ENCODE assay signal across 26 cellular contexts in the genomic region with DNA sequence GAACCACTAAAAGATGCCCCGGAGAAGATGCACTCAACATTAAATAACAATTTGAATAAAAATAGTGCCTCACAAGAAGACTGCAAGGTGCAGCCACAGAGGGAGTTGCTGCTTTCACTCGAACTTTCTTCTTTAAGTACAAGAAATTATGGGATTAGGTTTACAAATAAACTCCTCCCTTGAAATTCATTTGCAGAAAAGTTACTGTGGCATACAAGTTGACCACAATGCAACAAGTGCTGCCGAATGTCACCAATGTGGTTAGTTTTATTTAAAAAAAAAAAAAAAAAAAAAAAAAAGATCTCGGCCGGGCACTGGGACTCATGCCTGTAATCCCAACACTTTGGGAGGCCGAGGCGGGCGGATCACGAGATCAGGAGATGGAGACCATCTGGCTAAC.
"Had no signal": no experiment of that assay in that cellular context is flagged by ENCODE, and none has a peak within 500 bp of the region (broad histone marks: within the 10 kb centered on the region; RNA-seq: fewer than 3 reads in every experiment).

No MANE protein-coding gene starts in this region.

- H3K27me3 Mint-ChIP-seq: activated CD4-positive, alpha-beta memory T cell treated with anti-CD3 and anti-CD28 coated beads for 36 hours; activated CD4-positive, alpha-beta T cell treated with anti-CD3 and anti-CD28 coated beads for 36 hours; activated naive CD8-positive, alpha-beta T cell; activated T-cell treated with anti-CD3 and anti-CD28 coated beads, Interleukin-2, amount 50 U/mL, for 24 hours; central memory CD8-positive, alpha-beta T cell; dendritic cell treated with granulocyte-macrophage colony-stimulating factor and Interleukin-4, amounts not matched to agents 40 ng/mL and 50 ng/mL, for 4 days had no signal

- ATAC-seq: activated CD4-positive, alpha-beta T cell treated with anti-CD3 and anti-CD28 coated beads for 36 hours; activated CD8-positive, alpha-beta T cell treated with anti-CD3 and anti-CD28 coated beads, Interleukin-2, amount 10 ng/mL, durations not matched to agents 7 days and 5 days; activated T-cell treated with anti-CD3 and anti-CD28 coated beads, Interleukin-2, amount 50 U/mL, for 72 hours had no signal

- H3K27ac Mint-ChIP-seq: activated CD4-positive, alpha-beta memory T cell treated with anti-CD3 and anti-CD28 coated beads for 36 hours; activated CD4-positive, alpha-beta T cell treated with anti-CD3 and anti-CD28 coated beads for 36 hours; activated CD4-positive, alpha-beta T cell treated with anti-CD3 and anti-CD28 coated beads, Interleukin-2, amount 10 ng/mL, durations not matched to agents 24 days and 14 days; activated CD8-positive, alpha-beta T cell treated with anti-CD3 and anti-CD28 coated beads, Interleukin-2, amount 10 ng/mL, durations not matched to agents 7 days and 5 days; activated naive CD8-positive, alpha-beta T cell; activated T-cell treated with anti-CD3 and anti-CD28 coated beads, Interleukin-2, amount 50 U/mL, for 24 hours; activated T-cell treated with anti-CD3 and anti-CD28 coated beads, Interleukin-2, amount 50 U/mL, for 72 hours; dendritic cell treated with granulocyte-macrophage colony-stimulating factor and Interleukin-4, amounts not matched to agents 40 ng/mL and 50 ng/mL, for 4 days had no signal

- H3K36me3 ChIP-seq: brain microvascular endothelial cell, esophagus muscularis mucosa had no signal

- H3K9me3 Mint-ChIP-seq: activated CD4-positive, alpha-beta memory T cell treated with anti-CD3 and anti-CD28 coated beads for 36 hours; activated CD4-positive, alpha-beta T cell treated with anti-CD3 and anti-CD28 coated beads, Interleukin-2, amount 10 ng/mL, durations not matched to agents 24 days and 14 days; activated T-cell treated with anti-CD3 and anti-CD28 coated beads, Interleukin-2, amount 50 U/mL, for 24 hours; activated T-cell treated with anti-CD3 and anti-CD28 coated beads, Interleukin-2, amount 50 U/mL, for 72 hours; central memory CD8-positive, alpha-beta T cell; dendritic cell treated with granulocyte-macrophage colony-stimulating factor and Interleukin-4, amounts not matched to agents 40 ng/mL and 50 ng/mL, for 4 days had no signal

- H3K27me3 ChIP-seq: brain microvascular endothelial cell, dorsolateral prefrontal cortex, esophagus muscularis mucosa had no signal

- H3K36me3 Mint-ChIP-seq: activated CD4-positive, alpha-beta memory T cell treated with anti-CD3 and anti-CD28 coated beads for 36 hours; activated naive CD8-positive, alpha-beta T cell had no signal

- H3K4me3 ChIP-seq: coronary artery, dorsolateral prefrontal cortex, esophagus muscularis mucosa had no signal

- H3K9me3 ChIP-seq: esophagus muscularis mucosa had no signal

- DNase-seq: activated CD4-positive, alpha-beta memory T cell treated with anti-CD3 and anti-CD28 coated beads for 36 hours; activated CD4-positive, alpha-beta T cell treated with anti-CD3 and anti-CD28 coated beads for 36 hours; activated CD4-positive, alpha-beta T cell treated with anti-CD3 and anti-CD28 coated beads, Interleukin-2, amount 10 ng/mL, durations not matched to agents 24 days and 14 days; activated CD4-positive, CD25-positive, alpha-beta regulatory T cell; activated CD4-positive, CD25-positive, alpha-beta regulatory T cell treated with anti-CD3 and anti-CD28 coated beads, Interleukin-2, amount 50 U/mL, for 72 hours; activated CD8-positive, alpha-beta memory T cell treated with anti-CD3 and anti-CD28 coated beads, Interleukin-2, amount 50 U/mL, for 48 hours; activated CD8-positive, alpha-beta T cell treated with anti-CD3 and anti-CD28 coated beads, Interleukin-2, amount 10 ng/mL, durations not matched to agents 7 days and 5 days; activated gamma-delta T cell treated with Interleukin-2 at 50 U/mL for 16 hours; activated naive CD4-positive, alpha-beta T cell treated with anti-CD3 and anti-CD28 coated beads, Interleukin-2, amount 50 U/mL, for 16 hours; activated naive CD4-positive, alpha-beta T cell treated with Interleukin-2 at 50 U/mL for 16 hours; activated T-cell treated with anti-CD3 and anti-CD28 coated beads for 4 hours; activated T-cell treated with anti-CD3 and anti-CD28 coated beads, Interleukin-2, amount 50 U/mL, for 24 hours; activated T-cell treated with anti-CD3 and anti-CD28 coated beads, Interleukin-2, amount 50 U/mL, for 72 hours; amniotic stem cell; anterior cingulate cortex; brain microvascular endothelial cell; dorsolateral prefrontal cortex; effector memory CD4-positive, alpha-beta T cell; erythroblast; head of caudate nucleus; T-helper 2 cell had no signal

- H3K27ac ChIP-seq: brain microvascular endothelial cell, coronary artery, dorsolateral prefrontal cortex, esophagus muscularis mucosa had no signal

- H3K4me3 Mint-ChIP-seq: activated CD4-positive, alpha-beta memory T cell treated with anti-CD3 and anti-CD28 coated beads for 36 hours; activated CD4-positive, alpha-beta T cell treated with anti-CD3 and anti-CD28 coated beads for 36 hours; activated CD4-positive, alpha-beta T cell treated with anti-CD3 and anti-CD28 coated beads, Interleukin-2, amount 10 ng/mL, durations not matched to agents 24 days and 14 days; activated CD8-positive, alpha-beta T cell treated with anti-CD3 and anti-CD28 coated beads, Interleukin-2, amount 10 ng/mL, durations not matched to agents 7 days and 5 days; activated naive CD8-positive, alpha-beta T cell; activated T-cell treated with anti-CD3 and anti-CD28 coated beads, Interleukin-2, amount 50 U/mL, for 24 hours; activated T-cell treated with anti-CD3 and anti-CD28 coated beads, Interleukin-2, amount 50 U/mL, for 72 hours; central memory CD8-positive, alpha-beta T cell; dendritic cell treated with granulocyte-macrophage colony-stimulating factor and Interleukin-4, amounts not matched to agents 40 ng/mL and 50 ng/mL, for 4 days had no signal

- H3K4me1 ChIP-seq: esophagus muscularis mucosa had no signal
